8 cellular contexts compared by ENCODE assay signal in genomic region chr22:25362215-25362882, GRCh38.
DNase-seq lines count a peak whose midpoint lies in the region; ATAC-seq and TF ChIP-seq lines count a peak whose summit lies in the region.

No MANE protein-coding gene starts in this region.

- H3K9ac ChIP-seq in SU-DHL-6 (ENCODE audit: low read length) (no peak overlapping the region), adipocyte (ENCODE audit: low read length) (no peak overlapping the region)

- TF ChIP-seq POLR2A in sigmoid colon (IDR thresholded peaks at IDR 0.05), result no peak

- no peaks in the 10 kb centered on the region for H4K20me1 ChIP-seq in SU-DHL-6 (ENCODE audit: low read depth, low read length)

- H3K36me3 ChIP-seq in SU-DHL-6 (ENCODE audit: low read length), result no peaks in the 10 kb centered on the region
- H3K36me3 ChIP-seq in adipocyte (ENCODE audit: control insufficient read depth, insufficient read depth, low read length, severe bottlenecking), result peaks cover 13% of the 10 kb centered on the region
- H3K36me3 ChIP-seq in left ventricle myocardium inferior, result peaks cover 26% of the 10 kb centered on the region
- H3K36me3 ChIP-seq in sigmoid colon, result peaks cover 0 to 24% (median 5%) of the 10 kb centered on the region in 4 donors

- intact Hi-C loops in left ventricle myocardium inferior (cut with micrococcal nuclease) (no loop called here), sigmoid colon (cut with DNase I) (loop anchor here (5.0 kb wide), 2 partner anchors 85 to 410 kb away; no protein-coding TSS in a partner anchor)

- TF ChIP-seq CTCF in SU-DHL-6 (IDR thresholded peaks at IDR 0.05; ENCODE audit: insufficient read depth, low read length, poor library complexity, severe bottlenecking) (peak; percentile 97), left ventricle myocardium inferior (IDR thresholded peaks at IDR 0.05; ENCODE audit: borderline replicate concordance) (peak; percentile 92), sigmoid colon (IDR thresholded peaks at IDR 0.05) (peak; percentile 49 to 87 (median 81))

- no peaks in the 10 kb centered on the region for H3K9me2 ChIP-seq in SU-DHL-6 (replicated peaks; ENCODE audit: insufficient read depth, low read length)

- H3K27ac ChIP-seq in SU-DHL-6 (ENCODE audit: low read depth, low read length) (no peak overlapping the region), left ventricle myocardium inferior (replicated peaks) (peak overlapping the region; percentile 30), sigmoid colon (no peak overlapping the region)

- H2AFZ ChIP-seq in SU-DHL-6 (ENCODE audit: low read depth, low read length, severe bottlenecking), result no peak overlapping the region

- no peaks in the 10 kb centered on the region for H3F3A ChIP-seq in SU-DHL-6 (ENCODE audit: insufficient read depth)

- H3K9me3 ChIP-seq in SU-DHL-6 (ENCODE audit: insufficient read depth, low read length), result no peaks in the 10 kb centered on the region
- no peaks in the 10 kb centered on the region for H3K9me3 ChIP-seq in adipocyte (ENCODE audit: control insufficient read depth, low read length)
- no peaks in the 10 kb centered on the region for H3K9me3 ChIP-seq in left ventricle myocardium inferior (replicated peaks)
- no peaks in the 10 kb centered on the region for H3K9me3 ChIP-seq in sigmoid colon

- H3K79me2 ChIP-seq in SU-DHL-6 (ENCODE audit: insufficient read depth, low read length), result no peaks in the 10 kb centered on the region

- no peak for TF ChIP-seq EP300 in sigmoid colon (IDR thresholded peaks at IDR 0.05)

- peak; percentile 30 for DNase-seq in CMK (ENCODE audit: low read depth)
- peak; percentile 2 for DNase-seq in HS-5 (ENCODE audit: low read depth)
- DNase-seq in adipocyte (ENCODE audit: low read depth), result peak; percentile 85
- DNase-seq in left ventricle myocardium inferior, result peak; percentile 58
- peak; percentile 77 for DNase-seq in sigmoid colon

- H3K4me1 ChIP-seq in adipocyte (ENCODE audit: control insufficient read depth, insufficient read depth, low read length) (no peaks in the 10 kb centered on the region), left ventricle myocardium inferior (peaks cover 51% of the 10 kb centered on the region), sigmoid colon (peaks cover 0 to 15% (median 4%) of the 10 kb centered on the region in 4 donors)

- WGBS in sigmoid colon, 2 donors, result 47 to 52% methylated on average over 17 of the region's 17 CpGs

- no peaks in the 10 kb centered on the region for H3K27me3 ChIP-seq in SU-DHL-6 (ENCODE audit: low read length)
- H3K27me3 ChIP-seq in adipocyte (replicated peaks; ENCODE audit: control insufficient read depth, insufficient read depth, low read length), result no peaks in the 10 kb centered on the region
- H3K27me3 ChIP-seq in left ventricle myocardium inferior (ENCODE audit: low read depth), result no peaks in the 10 kb centered on the region
- no peaks in the 10 kb centered on the region for H3K27me3 ChIP-seq in sigmoid colon

- no peak overlapping the region for H3K4me2 ChIP-seq in SU-DHL-6 (ENCODE audit: low read depth, low read length, poor library complexity, severe bottlenecking)

- no peak overlapping the region for H3K4me3 ChIP-seq in SU-DHL-6 (ENCODE audit: insufficient read depth, low read length, poor library complexity, severe bottlenecking)
- no peak overlapping the region for H3K4me3 ChIP-seq in adipocyte (ENCODE audit: low read length)
- H3K4me3 ChIP-seq in left ventricle myocardium inferior, result no peak overlapping the region
- H3K4me3 ChIP-seq in sigmoid colon, result no peak overlapping the region

- ATAC-seq in HG02642 (IDR thresholded peaks at IDR 0.05; ENCODE audit: poor library complexity, unreplicated experiment) (no peak), HG03039 (IDR thresholded peaks at IDR 0.05; ENCODE audit: unreplicated experiment) (no peak)

Comparison
In these comparisons a context has a peak if more than half of its experiments do, and no peak if none do; other contexts are left out.
1. DNase-seq: peak in every context shown above with its lines; median percentile 85 in adipocyte; 77 in sigmoid colon; 58 in left ventricle myocardium inferior; 30 in CMK; 2 in HS-5.